Comparison of ENCODE assay signal across 1 cellular context in the genomic region with DNA sequence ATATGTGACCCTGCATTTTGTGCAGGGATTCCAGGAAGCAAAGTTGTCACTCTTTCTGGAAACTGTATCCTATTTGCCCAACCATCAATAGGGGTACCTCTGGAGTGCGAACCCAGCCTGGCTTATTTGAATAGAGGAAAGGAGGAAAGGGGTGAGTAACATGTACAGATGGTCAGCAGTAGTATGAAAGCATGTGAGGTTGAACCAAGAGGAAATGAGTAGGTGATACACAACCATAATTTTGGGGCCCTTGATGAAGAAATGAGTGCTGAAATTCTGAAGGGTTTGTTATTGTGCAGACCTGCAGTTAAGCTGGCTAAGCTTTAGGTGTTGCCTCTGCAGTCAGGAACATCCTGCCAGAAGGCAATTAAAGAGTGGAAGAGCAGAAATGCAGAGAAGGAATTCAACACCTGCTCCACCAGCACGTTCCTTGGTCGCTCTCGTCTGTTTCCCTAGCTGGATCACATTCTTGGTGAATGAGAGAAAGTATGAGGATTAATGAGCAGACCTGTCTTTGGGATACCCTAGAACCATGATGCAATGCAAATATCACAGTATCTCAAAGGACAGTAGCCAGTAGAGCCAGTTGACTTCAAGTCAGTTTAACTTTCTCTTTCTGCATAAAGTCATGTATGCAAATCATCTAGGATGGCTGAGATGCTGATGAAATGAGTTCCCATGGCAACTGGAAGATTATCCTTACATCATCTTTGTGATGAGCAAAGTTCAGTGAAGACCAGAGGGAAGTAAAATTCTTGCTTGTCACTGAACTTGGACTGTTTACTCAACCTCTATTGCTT.
TF ChIP-seq lines count a peak whose summit lies in the region.

No MANE protein-coding gene starts in this region.

TF ChIP-seq in GM12878, 131 proteins besides CTCF, POLR2A, EP300 and RAD21:
- TF ChIP-seq BRCA1 (IDR thresholded peaks at IDR 0.05; ENCODE audit: low read depth, low read length), result no peak
- TF ChIP-seq, protein P1, sequence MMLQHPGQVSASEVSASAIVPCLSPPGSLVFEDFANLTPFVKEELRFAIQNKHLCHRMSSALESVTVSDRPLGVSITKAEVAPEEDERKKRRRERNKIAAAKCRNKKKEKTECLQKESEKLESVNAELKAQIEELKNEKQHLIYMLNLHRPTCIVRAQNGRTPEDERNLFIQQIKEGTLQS (IDR thresholded peaks at IDR 0.05; ENCODE audit: borderline replicate concordance, extremely low read depth, low read depth, low read length), result no peak
- TF ChIP-seq BMI1 (IDR thresholded peaks at IDR 0.05; ENCODE audit: borderline replicate concordance), result 0 out of 2 replicates have a peak, but pooled peaks have one; percentile 22
- TF ChIP-seq, protein P2, sequence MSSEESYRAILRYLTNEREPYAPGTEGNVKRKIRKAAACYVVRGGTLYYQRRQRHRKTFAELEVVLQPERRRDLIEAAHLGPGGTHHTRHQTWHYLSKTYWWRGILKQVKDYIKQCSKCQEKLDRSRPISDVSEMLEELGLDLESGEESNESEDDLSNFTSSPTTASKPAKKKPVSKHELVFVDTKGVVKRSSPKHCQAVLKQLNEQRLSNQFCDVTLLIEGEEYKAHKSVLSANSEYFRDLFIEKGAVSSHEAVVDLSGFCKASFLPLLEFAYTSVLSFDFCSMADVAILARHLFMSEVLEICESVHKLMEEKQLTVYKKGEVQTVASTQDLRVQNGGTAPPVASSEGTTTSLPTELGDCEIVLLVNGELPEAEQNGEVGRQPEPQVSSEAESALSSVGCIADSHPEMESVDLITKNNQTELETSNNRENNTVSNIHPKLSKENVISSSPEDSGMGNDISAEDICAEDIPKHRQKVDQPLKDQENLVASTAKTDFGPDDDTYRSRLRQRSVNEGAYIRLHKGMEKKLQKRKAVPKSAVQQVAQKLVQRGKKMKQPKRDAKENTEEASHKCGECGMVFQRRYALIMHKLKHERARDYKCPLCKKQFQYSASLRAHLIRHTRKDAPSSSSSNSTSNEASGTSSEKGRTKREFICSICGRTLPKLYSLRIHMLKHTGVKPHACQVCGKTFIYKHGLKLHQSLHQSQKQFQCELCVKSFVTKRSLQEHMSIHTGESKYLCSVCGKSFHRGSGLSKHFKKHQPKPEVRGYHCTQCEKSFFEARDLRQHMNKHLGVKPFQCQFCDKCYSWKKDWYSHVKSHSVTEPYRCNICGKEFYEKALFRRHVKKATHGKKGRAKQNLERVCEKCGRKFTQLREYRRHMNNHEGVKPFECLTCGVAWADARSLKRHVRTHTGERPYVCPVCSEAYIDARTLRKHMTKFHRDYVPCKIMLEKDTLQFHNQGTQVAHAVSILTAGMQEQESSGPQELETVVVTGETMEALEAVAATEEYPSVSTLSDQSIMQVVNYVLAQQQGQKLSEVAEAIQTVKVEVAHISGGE (CRISPR knock-in tag; IDR thresholded peaks at IDR 0.05), result no peak
- no peak for TF ChIP-seq DPF2 (IDR thresholded peaks at IDR 0.05)
- TF ChIP-seq BACH1 (IDR thresholded peaks at IDR 0.05; ENCODE audit: borderline replicate concordance), result no peak
